19 cellular contexts compared by ENCODE assay signal in genomic region chr7:114650491-114650890, GRCh38.
DNase-seq lines count a peak whose midpoint lies in the region; ATAC-seq and TF ChIP-seq lines count a peak whose summit lies in the region.
"Had no signal": no experiment of that assay in that cellular context is flagged by ENCODE, and none has a peak within 500 bp of the region (broad histone marks: within the 10 kb centered on the region; RNA-seq: fewer than 3 reads in every experiment).

No MANE protein-coding gene starts in this region.

- H3K4me1 ChIP-seq in GM23338 (ENCODE audit: insufficient read depth) = peaks cover 40% of the 10 kb centered on the region
- H3K4me1 ChIP-seq: BLaER1 treated with 17β-estradiol and CSF1 and Interleukin-3, amounts not matched to agents 10 nM and 100 nM; Peyer's patch had no signal

- no peak overlapping the region for H3K4me2 ChIP-seq in GM23338
- H3K4me2 ChIP-seq: BLaER1 treated with 17β-estradiol and CSF1 and Interleukin-3, amounts not matched to agents 10 nM and 100 nM had no signal

- H3K27me3 ChIP-seq in GM23338 (ENCODE audit: insufficient read depth) = no peaks in the 10 kb centered on the region
- H3K27me3 ChIP-seq: BLaER1 treated with 17β-estradiol and CSF1 and Interleukin-3, amounts not matched to agents 10 nM and 100 nM; Peyer's patch had no signal

- H3F3A ChIP-seq in GM23338 (replicated peaks; ENCODE audit: low read depth) = no peaks in the 10 kb centered on the region

- H3K27ac Mint-ChIP-seq in GM23338 (no peak overlapping the region), WTC11 (no peak overlapping the region)
- H3K27ac Mint-ChIP-seq: CD8-positive, alpha-beta T cell had no signal

- H3K36me3 Mint-ChIP-seq in GM23338 (ENCODE audit: low read depth) (no peaks in the 10 kb centered on the region), WTC11 (no peaks in the 10 kb centered on the region)
- H3K36me3 Mint-ChIP-seq: CD8-positive, alpha-beta T cell had no signal

- POLR2A ChIA-PET in WTC11 (lab: Charles Lee) = no interaction called here

- H2AFZ ChIP-seq in GM23338 = no peak overlapping the region

- H3K36me3 ChIP-seq in GM23338 (ENCODE audit: insufficient read depth) = no peaks in the 10 kb centered on the region
- H3K36me3 ChIP-seq: BLaER1 treated with 17β-estradiol and CSF1 and Interleukin-3, amounts not matched to agents 10 nM and 100 nM; HAP-1; Peyer's patch had no signal

- CTCF ChIA-PET in WTC11 (lab: Charles Lee) = interaction anchor here (0.6 to 1.1 kb wide), 4 partner anchors 11 to 1563 kb away, joined by 3 to 7 read pairs (median 5); no protein-coding TSS in a partner anchor

- H3K9me2 ChIP-seq in GM23338 (ENCODE audit: insufficient read depth) = no peaks in the 10 kb centered on the region

- no peak overlapping the region for H3K4me3 ChIP-seq in GM23338
- H3K4me3 ChIP-seq: BLaER1 treated with 17β-estradiol and CSF1 and Interleukin-3, amounts not matched to agents 10 nM and 100 nM; HAP-1; Peyer's patch had no signal

- H3K79me2 ChIP-seq in GM23338 (replicated peaks; ENCODE audit: insufficient read depth) = no peaks in the 10 kb centered on the region

- H3K27ac ChIP-seq in GM23338 (ENCODE audit: low read depth) = no peak overlapping the region
- H3K27ac ChIP-seq: BLaER1 treated with 17β-estradiol and CSF1 and Interleukin-3, amounts not matched to agents 10 nM and 100 nM; Peyer's patch had no signal

- ATAC-seq in GM23338 (peak; percentile 99), WTC11 (peak; percentile 98)
- ATAC-seq: CD8-positive, alpha-beta T cell; SK-N-SH treated with all-trans-retinoic acid at 6 μM for 48 hours had no signal

- H3K27me3 Mint-ChIP-seq in GM23338 (ENCODE audit: insufficient read depth, low read depth, poor library complexity) (no peaks in the 10 kb centered on the region), WTC11 (ENCODE audit: low read depth) (no peaks in the 10 kb centered on the region)

- H3K9me3 Mint-ChIP-seq in GM23338 (no peaks in the 10 kb centered on the region), WTC11 (no peaks in the 10 kb centered on the region)
- H3K9me3 Mint-ChIP-seq: CD8-positive, alpha-beta T cell had no signal

- H3K4me1 Mint-ChIP-seq in GM23338 = peaks cover 42% of the 10 kb centered on the region
- H3K4me1 Mint-ChIP-seq in WTC11 = peaks cover 41% of the 10 kb centered on the region

- DNase-seq in NCI-H146 (lab: John Stamatoyannopoulos, UW) (peak; percentile 5), NCI-H146 treated with DMSO at 0.1 percent for 48 hours (lab: John Stamatoyannopoulos, UW; ENCODE audit: unreplicated experiment) (no peak), GM23338 (ENCODE audit: low spot score) (peak; percentile 52), WTC11 (ENCODE audit: low spot score) (no peak), islet precursor cell (peak; percentile 62), NCI-H2227 treated with DMSO at 0.1 percent for 48 hours (lab: John Stamatoyannopoulos, UW) (no peak), DMS153 (lab: John Stamatoyannopoulos, UW) (no peak)
- DNase-seq: 8988T; CD8-positive, alpha-beta T cell; GDM1; Kasumi-1; NCI-H1436 treated with DMSO at 0.1 percent for 48 hours; NCI-H2029 treated with DMSO at 0.1 percent for 48 hours; NCI-H510A; NK-92 treated with Interleukin-12 subunit alpha and Interleukin-12 subunit beta, amount 100 ng/mL, for 24 hours; Peyer's patch had no signal

- no peak for TF ChIP-seq CTCF in GM23338 (conservative IDR thresholded peaks at IDR 0.05; ENCODE audit: low read depth in 2 of 2)
- TF ChIP-seq CTCF in WTC11 (IDR thresholded peaks at IDR 0.05) = no peak

- no peaks in the 10 kb centered on the region for H4K20me1 ChIP-seq in GM23338 (replicated peaks; ENCODE audit: insufficient read depth)
- H4K20me1 ChIP-seq: BLaER1 treated with 17β-estradiol and CSF1 and Interleukin-3, amounts not matched to agents 10 nM and 100 nM had no signal

- H3K4me3 Mint-ChIP-seq in GM23338 (no peak overlapping the region), WTC11 (no peak overlapping the region)
- H3K4me3 Mint-ChIP-seq: CD8-positive, alpha-beta T cell had no signal

TF ChIP-seq in GM23338, 12 proteins besides CTCF, POLR2A, EP300 and RAD21 (continues in another document):
- TF ChIP-seq CREB1 (CRISPR knock-in tag; IDR thresholded peaks at IDR 0.05; ENCODE audit: low read depth) = no peak
- TF ChIP-seq STAT1 (IDR thresholded peaks at IDR 0.05; ENCODE audit: unreplicated experiment) = no peak
- TF ChIP-seq EZH2phosphoT487 (IDR thresholded peaks at IDR 0.05; ENCODE audit: unreplicated experiment) = no peak
- no peak for TF ChIP-seq ETS1 (IDR thresholded peaks at IDR 0.05)
- TF ChIP-seq EZH2 (IDR thresholded peaks at IDR 0.05; ENCODE audit: low read depth, unreplicated experiment) = no peak
- no peak for TF ChIP-seq REST (IDR thresholded peaks at IDR 0.05; ENCODE audit: unreplicated experiment)

TF ChIP-seq in WTC11, 78 proteins besides CTCF, POLR2A, EP300 and RAD21:
- TF ChIP-seq CREM (CRISPR knock-in tag; IDR thresholded peaks at IDR 0.05) (no peak), ZNF416 (CRISPR knock-in tag; IDR thresholded peaks at IDR 0.05) (no peak), ZNF396 (CRISPR knock-in tag; IDR thresholded peaks at IDR 0.05; ENCODE audit: borderline replicate concordance) (no peak), SMAD3 (CRISPR knock-in tag; IDR thresholded peaks at IDR 0.05; ENCODE audit: borderline replicate concordance) (no peak), MXD4 (CRISPR knock-in tag; IDR thresholded peaks at IDR 0.05; ENCODE audit: borderline replicate concordance) (no peak), ZNF219 (CRISPR knock-in tag; IDR thresholded peaks at IDR 0.05; ENCODE audit: borderline replicate concordance) (no peak), EMX1 (CRISPR knock-in tag; IDR thresholded peaks at IDR 0.05) (no peak), RORB (CRISPR knock-in tag; IDR thresholded peaks at IDR 0.05) (no peak), HMGA2 (CRISPR knock-in tag; IDR thresholded peaks at IDR 0.05) (no peak), FOXP4 (CRISPR knock-in tag; IDR thresholded peaks at IDR 0.05) (no peak)
TF ChIP-seq in WTC11: peak in this region for 0.

Comparison
In these comparisons a context has a peak if more than half of its experiments do, and no peak if none do; other contexts are left out.
1. DNase-seq: peak in NCI-H146 (single experiment), GM23338 (single experiment) and islet precursor cell (single experiment); none in NCI-H146 treated with DMSO at 0.1 percent for 48 hours (single experiment), WTC11 (single experiment), NCI-H2227 treated with DMSO at 0.1 percent for 48 hours (single experiment) and DMS153 (single experiment).